7 cellular contexts compared by ENCODE assay signal in the genomic region with DNA sequence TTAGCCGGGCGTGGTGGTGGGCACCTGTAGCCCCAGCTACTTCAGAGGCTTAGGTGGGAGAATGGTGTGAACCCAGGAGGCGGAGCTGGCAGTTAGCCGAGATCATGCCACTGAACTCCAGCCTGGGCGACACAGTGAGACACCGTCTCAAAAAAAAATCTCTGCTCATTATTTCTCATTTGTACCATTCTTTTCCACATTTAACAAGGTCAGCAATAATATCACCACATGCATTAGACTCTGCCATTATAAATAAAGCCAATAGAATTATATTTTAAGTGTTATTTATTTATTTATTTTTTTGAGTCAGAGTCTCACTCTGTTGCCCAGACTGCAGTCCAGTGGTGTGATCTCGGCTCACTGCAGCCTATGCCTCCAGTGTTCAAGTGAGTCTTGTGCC.
"Had no signal": no experiment of that assay in that cellular context is flagged by ENCODE, and none has a peak within 500 bp of the region (broad histone marks: within the 10 kb centered on the region; RNA-seq: fewer than 3 reads in every experiment).

No MANE protein-coding gene starts in this region.

- ATAC-seq: GM12878 had no signal

- FAIRE-seq: GM12891, GM12892, GM18507, GM19239 had no signal

- DNase-seq: GDM1, GF-D8 had no signal

- H3K4me3 ChIP-seq: GM12878 had no signal
